ENCODE assay signal across 30 cellular contexts in genomic region chr18:43705850-43706249, GRCh38.
"Had no signal": no experiment of that assay in that cellular context is flagged by ENCODE, and none has a peak within 500 bp of the region (broad histone marks: within the 10 kb centered on the region; RNA-seq: fewer than 3 reads in every experiment).

No MANE protein-coding gene starts in this region.

- H3K27ac ChIP-seq: ascending aorta, cardiac muscle cell, colonic mucosa, pancreas, prostate gland, skin epidermis, uterus had no signal

- H3K27me3 Mint-ChIP-seq: activated naive CD4-positive, alpha-beta T cell treated with anti-CD3 and anti-CD28 coated beads, Interleukin-2, amount 10 ng/mL, durations not matched to agents 7 days and 5 days; activated naive CD8-positive, alpha-beta T cell treated with anti-CD3 and anti-CD28 coated beads, Interleukin-2, amount 10 ng/mL, durations not matched to agents 7 days and 5 days; naive B cell; stimulated activated naive CD8-positive, alpha-beta T cell treated with anti-CD3 and anti-CD28 coated beads, Interleukin-15, amount 100 ng/mL, for 72 hours; type B pancreatic cell had no signal

- H3K9me3 Mint-ChIP-seq: activated naive CD8-positive, alpha-beta T cell treated with anti-CD3 and anti-CD28 coated beads, Interleukin-2, amount 10 ng/mL, durations not matched to agents 7 days and 5 days; brain; mesothelial cell of epicardium; type B pancreatic cell had no signal

- H3K4me1 ChIP-seq: ascending aorta, colonic mucosa, pancreas, prostate gland, uterus had no signal

- DNase-seq: activated CD4-positive, alpha-beta T cell treated with anti-CD3 and anti-CD28 coated beads for 4 hours; activated CD4-positive, alpha-beta T cell treated with anti-CD3 and anti-CD28 coated beads, Interleukin-2, amount 50 U/mL, for 4 hours; activated gamma-delta T cell; activated naive CD4-positive, alpha-beta T cell treated with anti-CD3 and anti-CD28 coated beads, Interleukin-2, amount 10 ng/mL, durations not matched to agents 7 days and 5 days; activated naive CD8-positive, alpha-beta T cell treated with anti-CD3 and anti-CD28 coated beads, Interleukin-2, amount 10 ng/mL, durations not matched to agents 7 days and 5 days; activated T-cell treated with anti-CD3 and anti-CD28 coated beads, Interleukin-2, amount 50 U/mL, for 1 hour; cerebellar nuclear complex; colonic mucosa; effector CD8-positive, alpha-beta T cell; islet precursor cell; left colon; mammary epithelial cell; naive B cell; nucleus accumbens; pancreas; retina; stimulated activated CD4-positive, alpha-beta T cell treated with anti-CD3 and anti-CD28 coated beads, Interleukin-12 subunit alpha, Interleukin-12 subunit beta, amount 100 ng/mL, for 4 hours; stimulated activated CD4-positive, alpha-beta T cell treated with anti-CD3 and anti-CD28 coated beads, Interleukin-4, amount 100 ng/mL, for 1 hour; stimulated activated naive CD8-positive, alpha-beta T cell treated with anti-CD3 and anti-CD28 coated beads, Interleukin-15, amount 100 ng/mL, for 72 hours; substantia nigra; uterus had no signal

- H3K36me3 Mint-ChIP-seq: activated naive CD4-positive, alpha-beta T cell treated with anti-CD3 and anti-CD28 coated beads, Interleukin-2, amount 10 ng/mL, durations not matched to agents 7 days and 5 days; activated naive CD8-positive, alpha-beta T cell treated with anti-CD3 and anti-CD28 coated beads, Interleukin-2, amount 10 ng/mL, durations not matched to agents 7 days and 5 days; brain; mesothelial cell of epicardium; naive B cell; stimulated activated effector memory CD8-positive, alpha-beta T cell treated with anti-CD3 and anti-CD28 coated beads, Interleukin-12 subunit alpha, Interleukin-12 subunit beta, amount 100 ng/mL, for 72 hours; type B pancreatic cell had no signal

- H3K36me3 ChIP-seq: ascending aorta, cardiac muscle cell, colonic mucosa, pancreas, prostate gland, uterus had no signal

- H3K4me3 Mint-ChIP-seq: activated naive CD4-positive, alpha-beta T cell treated with anti-CD3 and anti-CD28 coated beads, Interleukin-2, amount 10 ng/mL, durations not matched to agents 7 days and 5 days; activated naive CD8-positive, alpha-beta T cell treated with anti-CD3 and anti-CD28 coated beads, Interleukin-2, amount 10 ng/mL, durations not matched to agents 7 days and 5 days; brain; mesothelial cell of epicardium; naive B cell; stimulated activated effector memory CD8-positive, alpha-beta T cell treated with anti-CD3 and anti-CD28 coated beads, Interleukin-12 subunit alpha, Interleukin-12 subunit beta, amount 100 ng/mL, for 72 hours; stimulated activated naive CD8-positive, alpha-beta T cell treated with anti-CD3 and anti-CD28 coated beads, Interleukin-15, amount 100 ng/mL, for 72 hours; type B pancreatic cell had no signal

- H3K27me3 ChIP-seq: ascending aorta, cardiac muscle cell, colonic mucosa, pancreas, uterus had no signal

- H3K27ac Mint-ChIP-seq: activated naive CD4-positive, alpha-beta T cell treated with anti-CD3 and anti-CD28 coated beads, Interleukin-2, amount 10 ng/mL, durations not matched to agents 7 days and 5 days; activated naive CD8-positive, alpha-beta T cell treated with anti-CD3 and anti-CD28 coated beads, Interleukin-2, amount 10 ng/mL, durations not matched to agents 7 days and 5 days; brain; mesothelial cell of epicardium; naive B cell; stimulated activated effector memory CD8-positive, alpha-beta T cell treated with anti-CD3 and anti-CD28 coated beads, Interleukin-12 subunit alpha, Interleukin-12 subunit beta, amount 100 ng/mL, for 72 hours; stimulated activated naive CD8-positive, alpha-beta T cell treated with anti-CD3 and anti-CD28 coated beads, Interleukin-15, amount 100 ng/mL, for 72 hours; type B pancreatic cell had no signal

- ATAC-seq: left colon; pancreas; sciatic nerve; stimulated activated effector memory CD8-positive, alpha-beta T cell treated with anti-CD3 and anti-CD28 coated beads, Interleukin-12 subunit alpha, Interleukin-12 subunit beta, amount 100 ng/mL, for 72 hours; stimulated activated naive CD8-positive, alpha-beta T cell treated with anti-CD3 and anti-CD28 coated beads, Interleukin-15, amount 100 ng/mL, for 72 hours had no signal

- H3K4me3 ChIP-seq: ascending aorta, cardiac muscle cell, colonic mucosa, pancreas, prostate gland, skin epidermis, uterus had no signal

- H3K9me3 ChIP-seq: ascending aorta, colonic mucosa, pancreas, prostate gland, uterus had no signal

- H3K4me1 Mint-ChIP-seq: activated naive CD4-positive, alpha-beta T cell treated with anti-CD3 and anti-CD28 coated beads, Interleukin-2, amount 10 ng/mL, durations not matched to agents 7 days and 5 days; activated naive CD8-positive, alpha-beta T cell treated with anti-CD3 and anti-CD28 coated beads, Interleukin-2, amount 10 ng/mL, durations not matched to agents 7 days and 5 days; naive B cell; stimulated activated effector memory CD8-positive, alpha-beta T cell treated with anti-CD3 and anti-CD28 coated beads, Interleukin-12 subunit alpha, Interleukin-12 subunit beta, amount 100 ng/mL, for 72 hours; stimulated activated naive CD8-positive, alpha-beta T cell treated with anti-CD3 and anti-CD28 coated beads, Interleukin-15, amount 100 ng/mL, for 72 hours had no signal
